Comparison of ENCODE assay signal across 21 cellular contexts in genomic region chr9:72615931-72616330, GRCh38.
DNase-seq lines count a peak whose midpoint lies in the region; ATAC-seq, FAIRE-seq and TF ChIP-seq lines count a peak whose summit lies in the region.
"Had no signal": no experiment of that assay in that cellular context is flagged by ENCODE, and none has a peak within 500 bp of the region (broad histone marks: within the 10 kb centered on the region; RNA-seq: fewer than 3 reads in every experiment).

No MANE protein-coding gene starts in this region.

- no peaks in the 10 kb centered on the region for H3K27me3 ChIP-seq in mammary epithelial cell (ENCODE audit: insufficient read depth, low read length)
- no peaks in the 10 kb centered on the region for H3K27me3 ChIP-seq in breast epithelium
- H3K27me3 ChIP-seq: BLaER1 had no signal

- H2AFZ ChIP-seq in mammary epithelial cell (ENCODE audit: low read depth, low read length): no peak overlapping the region

- no peak overlapping the region for H3K4me2 ChIP-seq in mammary epithelial cell (ENCODE audit: insufficient read depth, low read depth, low read length)
- H3K4me2 ChIP-seq: BLaER1 had no signal

- peak; percentile 54 for DNase-seq in mammary epithelial cell
- no peak for DNase-seq in breast epithelium (ENCODE audit: low spot score in 2 of 2)
- DNase-seq in RCC 7860 (ENCODE audit: low spot score): peak; percentile 6
- peak; percentile 24 for DNase-seq in fibroblast of the aortic adventitia (ENCODE audit: low read depth)
- no peak for DNase-seq in NCI-H1694 (lab: John Stamatoyannopoulos, UW)
- DNase-seq in hypothalamus (lab: John Stamatoyannopoulos, UW): no peak
- DNase-seq: 8988T; CD8-positive, alpha-beta memory T cell; DMS79 treated with DMSO at 0.1 percent for 48 hours; GF-D8; NCI-H1417; NCI-H1930; NCI-H2171; NCI-H446 treated with DMSO at 0.1 percent for 48 hours; OCI-M1; T-cell had no signal

- 92% methylated on average over 6 of the region's 6 CpGs for WGBS in mammary epithelial cell (ENCODE audit: low coverage, missing lambda C conversion rate)

- in situ Hi-C loops in mammary epithelial cell (cut with MboI; ENCODE audit: low sequenced_read_pairs in 2 of 2): no loop called here

- intact Hi-C loops in mammary epithelial cell (cut with micrococcal nuclease): no loop called here
- intact Hi-C loops in breast epithelium (cut with DNase I; ENCODE audit: low total_unique reads): no loop called here

- BruUV-seq in mammary epithelial cell (replicated peaks; lab: Mats Ljungman, UMichigan): no TSS peak

- H3K9me3 ChIP-seq in mammary epithelial cell (replicated peaks; ENCODE audit: insufficient read depth, low read length) (no peaks in the 10 kb centered on the region), breast epithelium (no peaks in the 10 kb centered on the region)
- H3K9me3 ChIP-seq: BLaER1 had no signal

- TF ChIP-seq CTCF in mammary epithelial cell (conservative IDR thresholded peaks at IDR 0.05 in 1 of 2, IDR thresholded peaks at IDR 0.05 in 1 of 2; ENCODE audit: extremely low read depth in 1 of 2, insufficient read depth in 1 of 2, low read depth in 1 of 2, low read length in 2 of 2) (no peak), breast epithelium (IDR thresholded peaks at IDR 0.05) (no peak), fibroblast of the aortic adventitia (IDR thresholded peaks at IDR 0.05; ENCODE audit: insufficient read depth, low read length) (no peak)

- TF ChIP-seq POLR2A in breast epithelium (IDR thresholded peaks at IDR 0.05): no peak

- CTCF ChIA-PET in mammary epithelial cell (lab: Charles Lee; ENCODE audit: low non-redundant PET): no interaction called here

- ATAC-seq in HG03039 (IDR thresholded peaks at IDR 0.05; ENCODE audit: unreplicated experiment) (no peak), GM18868 (IDR thresholded peaks at IDR 0.05; ENCODE audit: unreplicated experiment) (no peak)
- ATAC-seq: T-cell had no signal

- no peaks in the 10 kb centered on the region for H3K79me2 ChIP-seq in mammary epithelial cell (ENCODE audit: insufficient read depth, low read length)

- H3K9ac ChIP-seq in mammary epithelial cell (ENCODE audit: insufficient read depth, low read length): no peak overlapping the region
- H3K9ac ChIP-seq: BLaER1 had no signal

- dilution Hi-C loops in mammary epithelial cell (cut with HindIII; ENCODE audit: low sequenced_read_pairs): no loop called here

- no peaks in the 10 kb centered on the region for H4K20me1 ChIP-seq in mammary epithelial cell (ENCODE audit: insufficient read depth, low read length)
- H4K20me1 ChIP-seq: BLaER1 had no signal

- H3K4me3 ChIP-seq in mammary epithelial cell (replicated peaks in 1 of 3; ENCODE audit: insufficient read depth in 1 of 3, low read depth in 2 of 3, low read length in 3 of 3) (no peak overlapping the region), breast epithelium (no peak overlapping the region), fibroblast of the aortic adventitia (ENCODE audit: low read depth, low read length) (no peak overlapping the region)
- H3K4me3 ChIP-seq: BLaER1 had no signal

- H3K36me3 ChIP-seq in mammary epithelial cell (ENCODE audit: insufficient read depth, low read length) (no peaks in the 10 kb centered on the region), breast epithelium (no peaks in the 10 kb centered on the region)
- H3K36me3 ChIP-seq: BLaER1 had no signal

- no peak for FAIRE-seq in RCC 7860 (lab: Jason Lieb, UNC)
- FAIRE-seq: GM12891, HTR-8/SVneo had no signal

- no peaks in the 10 kb centered on the region for H3K4me1 ChIP-seq in mammary epithelial cell (ENCODE audit: insufficient read depth, low read length)
- no peaks in the 10 kb centered on the region for H3K4me1 ChIP-seq in breast epithelium
- H3K4me1 ChIP-seq: BLaER1 had no signal

- H3K27ac ChIP-seq in mammary epithelial cell (ENCODE audit: insufficient read depth, low read depth, low read length) (no peak overlapping the region), breast epithelium (no peak overlapping the region)
- H3K27ac ChIP-seq: BLaER1 had no signal

Comparison
In these comparisons a context has a peak if more than half of its experiments do, and no peak if none do; other contexts are left out.
1. DNase-seq: peak in mammary epithelial cell (single experiment), RCC 7860 (single experiment) and fibroblast of the aortic adventitia (single experiment); none in breast epithelium (0 of 2), NCI-H1694 (single experiment) and hypothalamus (0 of 51).